ENCODE assay signal across 8 cellular contexts in genomic region chr6:32244946-32245398, GRCh38. TPM values are rescaled to one million over a fixed set of nuclear protein-coding genes. Genes with fewer than 3 reads are reported as not detected.
DNase-seq lines count a peak whose midpoint lies in the region; ATAC-seq and TF ChIP-seq lines count a peak whose summit lies in the region.

No MANE protein-coding gene starts in this region.

- H3K9me3 Mint-ChIP-seq in CD4-positive, alpha-beta memory T cell, result peaks cover 0 to 2% (median 0%) of the 10 kb centered on the region in 8 donors

- no peak overlapping the region for H3K27ac ChIP-seq in CD4-positive, alpha-beta memory T cell (ENCODE audit: low read depth, low read length)
- H3K27ac ChIP-seq in subcutaneous abdominal adipose tissue (ENCODE audit: low read depth, low read length), result peak overlapping the region; percentile 54

- no peaks in the 10 kb centered on the region for H3K27me3 Mint-ChIP-seq in CD4-positive, alpha-beta memory T cell

- H3K36me3 Mint-ChIP-seq in CD4-positive, alpha-beta memory T cell, result no peaks in the 10 kb centered on the region

- no peak overlapping the region for H3K4me3 ChIP-seq in CD4-positive, alpha-beta memory T cell (ENCODE audit: low read length in 2 of 2)
- H3K4me3 ChIP-seq in subcutaneous abdominal adipose tissue (ENCODE audit: low read depth in 1 of 5, low read length in 5 of 5), result peak overlapping the region in 2 of 5 donors; percentile 41 to 54

- H3K4me1 Mint-ChIP-seq in CD4-positive, alpha-beta memory T cell, result peaks cover 0 to 11% (median 7%) of the 10 kb centered on the region in 4 donors

- peaks cover 9% of the 10 kb centered on the region for H3K4me1 ChIP-seq in CD4-positive, alpha-beta memory T cell (ENCODE audit: insufficient read depth, low read length)
- H3K4me1 ChIP-seq in subcutaneous abdominal adipose tissue (ENCODE audit: control insufficient read depth in 5 of 5, insufficient read depth in 5 of 5, low read length in 5 of 5), result peaks cover 2 to 19% (median 5%) of the 10 kb centered on the region in 5 donors

- CTCF ChIA-PET in CD4-positive, alpha-beta memory T cell (lab: Charles Lee; ENCODE audit: partially characterized antibody), result interaction anchor here (0.8 to 2.8 kb wide), 16 partner anchors 9 to 518 kb away, joined by 3 to 25 read pairs (median 4); partner anchors contain the start of genes FKBPL, GPSM3, HLA-DQB2 and PRRT1

- H3K36me3 ChIP-seq in CD4-positive, alpha-beta memory T cell (ENCODE audit: insufficient read depth, low read length), result no peaks in the 10 kb centered on the region
- H3K36me3 ChIP-seq in subcutaneous abdominal adipose tissue (ENCODE audit: control insufficient read depth in 5 of 5, insufficient read depth in 5 of 5, low read length in 5 of 5), result no peaks in the 10 kb centered on the region

- peak; percentile 52 to 66 (median 58) for DNase-seq in CD4-positive, alpha-beta memory T cell
- DNase-seq in RPMI7951 (ENCODE audit: low read depth) (peak; percentile 66), foreskin melanocyte (peak; percentile 70), omental fat pad (ENCODE audit: low spot score) (peak; percentile 66)
- peak; percentile 54 for DNase-seq in activated T-helper 9 cell treated with anti-CD3 and anti-CD28 coated beads, Interleukin-2, amount 50 U/mL, for 16 hours (ENCODE audit: low read depth)

- intact Hi-C loops in CD4-positive, alpha-beta memory T cell (cut with micrococcal nuclease), result loop anchor here (1.0 to 2.0 kb wide), 3 partner anchors 48 to 168 kb away; no protein-coding TSS in a partner anchor

- no peaks in the 10 kb centered on the region for H3K9me3 ChIP-seq in CD4-positive, alpha-beta memory T cell (ENCODE audit: control insufficient read depth in 1 of 2, low read length in 2 of 2)
- H3K9me3 ChIP-seq in subcutaneous abdominal adipose tissue (ENCODE audit: control insufficient read depth in 5 of 5, low read length in 5 of 5), result peaks cover 0 to 3% (median 0%) of the 10 kb centered on the region in 5 donors

- peak overlapping the region in 2 of 5 donors; percentile 22 to 35 for H3K9ac ChIP-seq in subcutaneous abdominal adipose tissue (ENCODE audit: low read length in 5 of 5)

- ATAC-seq in HG02678 (IDR thresholded peaks at IDR 0.05; ENCODE audit: unreplicated experiment) (peak; percentile 47), omental fat pad (ENCODE audit: low FRiP score) (peak; percentile 85), GM21528 (IDR thresholded peaks at IDR 0.05; ENCODE audit: low FRiP score, unreplicated experiment) (no peak)

- H3K27ac Mint-ChIP-seq in CD4-positive, alpha-beta memory T cell, result peak overlapping the region in 4 of 7 donors; percentile 43 to 79 (median 46)

- peak overlapping the region in 7 of 8 donors; percentile 4 to 88 (median 62) for H3K4me3 Mint-ChIP-seq in CD4-positive, alpha-beta memory T cell

- peak in 2 of 3 donors; percentile 56 to 90 for TF ChIP-seq CTCF in omental fat pad (IDR thresholded peaks at IDR 0.05)

- H3K27me3 ChIP-seq in CD4-positive, alpha-beta memory T cell (ENCODE audit: insufficient read depth, low read length), result no peaks in the 10 kb centered on the region
- H3K27me3 ChIP-seq in subcutaneous abdominal adipose tissue (ENCODE audit: control insufficient read depth in 5 of 5, insufficient read depth in 4 of 5, low read length in 5 of 5), result peaks cover 0 to 5% (median 0%) of the 10 kb centered on the region in 5 donors

- POLR2A ChIA-PET in CD4-positive, alpha-beta memory T cell (lab: Charles Lee; ENCODE audit: partially characterized antibody), result no interaction called here

RNA-seq across cellular contexts. Expression of gene NOTCH4, which starts 21.1 kb away (rescaled TPM):
- total RNA-seq in CD4-positive, alpha-beta memory T cell, result 1 to 10 TPM in 1 of 2 experiments, under 1 TPM in 1; 0.35 to 1.2 TPM
- under 1 TPM in 1 of 2 donors, not detected in 1; 0.70 TPM for polyA plus RNA-seq in CD4-positive, alpha-beta memory T cell
- total RNA-seq in RPMI7951 (2014; rRNA removed; shearing (Covaris generic)), result 2.6 and 4.8 TPM in 2 replicates
- total RNA-seq in omental fat pad, result 100 to 1,000 TPM in 1 of 4 donors, 10 to 100 TPM in 3; 15.1 to 208 (median 49.7) TPM

RNA-seq across cellular contexts. Expression of gene GPSM3, which starts 52.5 kb away (rescaled TPM):
- total RNA-seq in CD4-positive, alpha-beta memory T cell, result 100 to 1,000 TPM; 309 to 313 TPM
- polyA plus RNA-seq in CD4-positive, alpha-beta memory T cell, result 100 to 1,000 TPM; 110 to 165 TPM
- 4.1 and 5.8 TPM in 2 replicates for total RNA-seq in RPMI7951 (2014; rRNA removed; shearing (Covaris generic))
- total RNA-seq in omental fat pad, result 10 to 100 TPM in 3 of 4 donors, 1 to 10 TPM in 1; 9.7 to 28.3 (median 23.2) TPM

RNA-seq across cellular contexts. Expression of gene PBX2, which starts 55.0 kb away (rescaled TPM):
- 100 to 1,000 TPM; 188 to 192 TPM for total RNA-seq in CD4-positive, alpha-beta memory T cell
- polyA plus RNA-seq in CD4-positive, alpha-beta memory T cell, result 1 to 10 TPM in 1 of 2 donors, under 1 TPM in 1; 0.57 to 1.8 TPM
- 14.4 and 15.7 TPM in 2 replicates for total RNA-seq in RPMI7951 (2014; rRNA removed; shearing (Covaris generic))
- 10 to 100 TPM; 27.7 to 65.3 (median 34.6) TPM for total RNA-seq in omental fat pad

Comparison
In these comparisons a context has a peak if more than half of its experiments do, and no peak if none do; other contexts are left out.
1. RNA of gene GPSM3, which starts 52.5 kb away (total RNA-seq): 309 to 313 TPM in CD4-positive, alpha-beta memory T cell; 9.7 to 28.3 TPM in omental fat pad and 4.1 to 5.8 TPM in RPMI7951; every median in the first group is over 10 times any median in the second.
2. Peak in every context shown above with its lines, with median percentiles within 50 percentile points of each other: DNase-seq.